In the genomic region with DNA sequence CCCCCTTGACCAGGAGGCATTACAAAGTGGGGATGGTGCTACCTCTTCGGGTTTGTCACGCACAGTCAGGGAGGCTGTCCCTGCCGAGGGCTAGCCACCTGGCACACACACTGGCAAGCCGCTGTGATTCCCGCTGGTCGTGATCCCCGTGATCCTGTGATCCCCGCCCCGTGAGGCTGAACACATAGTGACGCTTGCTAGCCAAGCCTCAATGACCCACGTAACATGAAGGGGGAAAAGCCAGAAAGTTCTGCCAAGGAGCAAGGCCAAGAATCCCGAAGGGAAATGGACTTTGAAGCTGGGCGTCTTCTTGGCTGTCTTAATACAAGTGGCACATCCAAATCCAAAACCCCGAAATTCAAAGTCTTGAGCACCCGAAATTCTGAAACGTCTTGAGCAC, we compare ENCODE assay signal across 1 cellular context.
TF ChIP-seq lines count a peak whose summit lies in the region.

No MANE protein-coding gene starts in this region.

TF ChIP-seq in WTC11, 78 proteins besides CTCF, POLR2A, EP300 and RAD21 (continued from another document):
- TF ChIP-seq MLX (CRISPR knock-in tag; IDR thresholded peaks at IDR 0.05), result no peak
- TF ChIP-seq KAT7 (CRISPR knock-in tag; IDR thresholded peaks at IDR 0.05; ENCODE audit: borderline replicate concordance), result no peak
- TF ChIP-seq, protein P1, sequence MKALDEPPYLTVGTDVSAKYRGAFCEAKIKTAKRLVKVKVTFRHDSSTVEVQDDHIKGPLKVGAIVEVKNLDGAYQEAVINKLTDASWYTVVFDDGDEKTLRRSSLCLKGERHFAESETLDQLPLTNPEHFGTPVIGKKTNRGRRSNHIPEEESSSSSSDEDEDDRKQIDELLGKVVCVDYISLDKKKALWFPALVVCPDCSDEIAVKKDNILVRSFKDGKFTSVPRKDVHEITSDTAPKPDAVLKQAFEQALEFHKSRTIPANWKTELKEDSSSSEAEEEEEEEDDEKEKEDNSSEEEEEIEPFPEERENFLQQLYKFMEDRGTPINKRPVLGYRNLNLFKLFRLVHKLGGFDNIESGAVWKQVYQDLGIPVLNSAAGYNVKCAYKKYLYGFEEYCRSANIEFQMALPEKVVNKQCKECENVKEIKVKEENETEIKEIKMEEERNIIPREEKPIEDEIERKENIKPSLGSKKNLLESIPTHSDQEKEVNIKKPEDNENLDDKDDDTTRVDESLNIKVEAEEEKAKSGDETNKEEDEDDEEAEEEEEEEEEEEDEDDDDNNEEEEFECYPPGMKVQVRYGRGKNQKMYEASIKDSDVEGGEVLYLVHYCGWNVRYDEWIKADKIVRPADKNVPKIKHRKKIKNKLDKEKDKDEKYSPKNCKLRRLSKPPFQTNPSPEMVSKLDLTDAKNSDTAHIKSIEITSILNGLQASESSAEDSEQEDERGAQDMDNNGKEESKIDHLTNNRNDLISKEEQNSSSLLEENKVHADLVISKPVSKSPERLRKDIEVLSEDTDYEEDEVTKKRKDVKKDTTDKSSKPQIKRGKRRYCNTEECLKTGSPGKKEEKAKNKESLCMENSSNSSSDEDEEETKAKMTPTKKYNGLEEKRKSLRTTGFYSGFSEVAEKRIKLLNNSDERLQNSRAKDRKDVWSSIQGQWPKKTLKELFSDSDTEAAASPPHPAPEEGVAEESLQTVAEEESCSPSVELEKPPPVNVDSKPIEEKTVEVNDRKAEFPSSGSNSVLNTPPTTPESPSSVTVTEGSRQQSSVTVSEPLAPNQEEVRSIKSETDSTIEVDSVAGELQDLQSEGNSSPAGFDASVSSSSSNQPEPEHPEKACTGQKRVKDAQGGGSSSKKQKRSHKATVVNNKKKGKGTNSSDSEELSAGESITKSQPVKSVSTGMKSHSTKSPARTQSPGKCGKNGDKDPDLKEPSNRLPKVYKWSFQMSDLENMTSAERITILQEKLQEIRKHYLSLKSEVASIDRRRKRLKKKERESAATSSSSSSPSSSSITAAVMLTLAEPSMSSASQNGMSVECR (CRISPR knock-in tag; IDR thresholded peaks at IDR 0.05; ENCODE audit: borderline replicate concordance), result no peak
- TF ChIP-seq NR1H2 (CRISPR knock-in tag; IDR thresholded peaks at IDR 0.05), result no peak
- TF ChIP-seq FOXJ3 (CRISPR knock-in tag; IDR thresholded peaks at IDR 0.05; ENCODE audit: borderline replicate concordance), result no peak
- TF ChIP-seq, protein P2, sequence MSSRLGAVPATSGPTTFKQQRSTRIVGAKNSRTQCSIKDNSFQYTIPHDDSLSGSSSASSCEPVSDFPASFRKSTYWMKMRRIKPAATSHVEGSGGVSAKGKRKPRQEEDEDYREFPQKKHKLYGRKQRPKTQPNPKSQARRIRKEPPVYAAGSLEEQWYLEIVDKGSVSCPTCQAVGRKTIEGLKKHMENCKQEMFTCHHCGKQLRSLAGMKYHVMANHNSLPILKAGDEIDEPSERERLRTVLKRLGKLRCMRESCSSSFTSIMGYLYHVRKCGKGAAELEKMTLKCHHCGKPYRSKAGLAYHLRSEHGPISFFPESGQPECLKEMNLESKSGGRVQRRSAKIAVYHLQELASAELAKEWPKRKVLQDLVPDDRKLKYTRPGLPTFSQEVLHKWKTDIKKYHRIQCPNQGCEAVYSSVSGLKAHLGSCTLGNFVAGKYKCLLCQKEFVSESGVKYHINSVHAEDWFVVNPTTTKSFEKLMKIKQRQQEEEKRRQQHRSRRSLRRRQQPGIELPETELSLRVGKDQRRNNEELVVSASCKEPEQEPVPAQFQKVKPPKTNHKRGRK (CRISPR knock-in tag; IDR thresholded peaks at IDR 0.05; ENCODE audit: borderline replicate concordance), result no peak
- TF ChIP-seq NFYB (CRISPR knock-in tag; conservative IDR thresholded peaks at IDR 0.05; ENCODE audit: low read depth), result no peak
- TF ChIP-seq, protein P3, sequence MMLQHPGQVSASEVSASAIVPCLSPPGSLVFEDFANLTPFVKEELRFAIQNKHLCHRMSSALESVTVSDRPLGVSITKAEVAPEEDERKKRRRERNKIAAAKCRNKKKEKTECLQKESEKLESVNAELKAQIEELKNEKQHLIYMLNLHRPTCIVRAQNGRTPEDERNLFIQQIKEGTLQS (CRISPR knock-in tag; conservative IDR thresholded peaks at IDR 0.05), result no peak
- TF ChIP-seq SP1 (CRISPR knock-in tag; conservative IDR thresholded peaks at IDR 0.05), result no peak
- TF ChIP-seq MXD4 (CRISPR knock-in tag; IDR thresholded peaks at IDR 0.05; ENCODE audit: borderline replicate concordance), result no peak
- TF ChIP-seq GTF2I (CRISPR knock-in tag; conservative IDR thresholded peaks at IDR 0.05), result no peak
- TF ChIP-seq, protein P4, sequence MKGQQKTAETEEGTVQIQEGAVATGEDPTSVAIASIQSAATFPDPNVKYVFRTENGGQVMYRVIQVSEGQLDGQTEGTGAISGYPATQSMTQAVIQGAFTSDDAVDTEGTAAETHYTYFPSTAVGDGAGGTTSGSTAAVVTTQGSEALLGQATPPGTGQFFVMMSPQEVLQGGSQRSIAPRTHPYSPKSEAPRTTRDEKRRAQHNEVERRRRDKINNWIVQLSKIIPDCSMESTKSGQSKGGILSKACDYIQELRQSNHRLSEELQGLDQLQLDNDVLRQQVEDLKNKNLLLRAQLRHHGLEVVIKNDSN (CRISPR knock-in tag; IDR thresholded peaks at IDR 0.05), result no peak
- no peak for TF ChIP-seq FOXP4 (CRISPR knock-in tag; IDR thresholded peaks at IDR 0.05)
- TF ChIP-seq ZNF423 (CRISPR knock-in tag; IDR thresholded peaks at IDR 0.05), result no peak
- TF ChIP-seq, protein P5, sequence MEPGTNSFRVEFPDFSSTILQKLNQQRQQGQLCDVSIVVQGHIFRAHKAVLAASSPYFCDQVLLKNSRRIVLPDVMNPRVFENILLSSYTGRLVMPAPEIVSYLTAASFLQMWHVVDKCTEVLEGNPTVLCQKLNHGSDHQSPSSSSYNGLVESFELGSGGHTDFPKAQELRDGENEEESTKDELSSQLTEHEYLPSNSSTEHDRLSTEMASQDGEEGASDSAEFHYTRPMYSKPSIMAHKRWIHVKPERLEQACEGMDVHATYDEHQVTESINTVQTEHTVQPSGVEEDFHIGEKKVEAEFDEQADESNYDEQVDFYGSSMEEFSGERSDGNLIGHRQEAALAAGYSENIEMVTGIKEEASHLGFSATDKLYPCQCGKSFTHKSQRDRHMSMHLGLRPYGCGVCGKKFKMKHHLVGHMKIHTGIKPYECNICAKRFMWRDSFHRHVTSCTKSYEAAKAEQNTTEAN (CRISPR knock-in tag; IDR thresholded peaks at IDR 0.05), result no peak
- no peak for TF ChIP-seq ZNF532 (CRISPR knock-in tag; IDR thresholded peaks at IDR 0.05; ENCODE audit: borderline replicate concordance)
- TF ChIP-seq E2F4 (CRISPR knock-in tag; IDR thresholded peaks at IDR 0.05; ENCODE audit: borderline replicate concordance, low read depth), result no peak
